Comparison of ENCODE assay signal across 9 cellular contexts in genomic region chr13:67775359-67775758, GRCh38.
"Had no signal": no experiment of that assay in that cellular context is flagged by ENCODE, and none has a peak within 500 bp of the region (broad histone marks: within the 10 kb centered on the region; RNA-seq: fewer than 3 reads in every experiment).

No MANE protein-coding gene starts in this region.

- DNase-seq: GM23248, GOT3, H9, HCEC 1CT, Karpas-422, KBM-7 had no signal

- H3K4me3 ChIP-seq: GM23248 had no signal

- FAIRE-seq: H54, HTR-8/SVneo had no signal

- H3K9ac ChIP-seq: GM23248, KMS-11 had no signal

- H3K4me2 ChIP-seq: KMS-11 had no signal

- H3K27ac ChIP-seq: GM23248, KMS-11 had no signal

- H2AFZ ChIP-seq: GM23248 had no signal
